Comparison of ENCODE assay signal across 10 cellular contexts in genomic region chr2:197599285-197599965, GRCh38.
DNase-seq lines count a peak whose midpoint lies in the region; ATAC-seq and TF ChIP-seq lines count a peak whose summit lies in the region.
"Had no signal": no experiment of that assay in that cellular context is flagged by ENCODE, and none has a peak within 500 bp of the region (broad histone marks: within the 10 kb centered on the region; RNA-seq: fewer than 3 reads in every experiment).

No MANE protein-coding gene starts in this region.

- no peaks in the 10 kb centered on the region for H3K9me2 ChIP-seq in hepatocyte (replicated peaks; ENCODE audit: insufficient read depth)

- 78% methylated on average over 11 of the region's 11 CpGs for WGBS in hepatocyte (ENCODE audit: low lambda C conversion rate, missing lambda C conversion rate)

- TF ChIP-seq CTCF in hepatocyte (IDR thresholded peaks at IDR 0.05; ENCODE audit: poor library complexity): peak; percentile 20

- no peak overlapping the region for H3K27ac ChIP-seq in hepatocyte
- H3K27ac ChIP-seq: BLaER1 treated with 17β-estradiol and CSF1 and Interleukin-3, amounts not matched to agents 10 nM and 100 nM had no signal

- H2AFZ ChIP-seq in hepatocyte: no peak overlapping the region

- H3K4me1 ChIP-seq in hepatocyte (ENCODE audit: insufficient read depth): no peaks in the 10 kb centered on the region
- H3K4me1 ChIP-seq: BLaER1 treated with 17β-estradiol and CSF1 and Interleukin-3, amounts not matched to agents 10 nM and 100 nM had no signal

- no peak overlapping the region for H3K27ac Mint-ChIP-seq in activated naive CD4-positive, alpha-beta T cell treated with anti-CD3 and anti-CD28 coated beads, Interleukin-2, amount 50 U/mL, for 72 hours
- H3K27ac Mint-ChIP-seq: dendritic cell treated with granulocyte-macrophage colony-stimulating factor and Interleukin-4, amounts not matched to agents 40 ng/mL and 50 ng/mL, for 4 days had no signal

- H3K9me3 ChIP-seq in hepatocyte (ENCODE audit: low read depth): no peaks in the 10 kb centered on the region
- H3K9me3 ChIP-seq: BLaER1 treated with 17β-estradiol and CSF1 and Interleukin-3, amounts not matched to agents 10 nM and 100 nM had no signal

- peak; percentile 25 to 31 for DNase-seq in NCI-H526 (lab: John Stamatoyannopoulos, UW)
- no peak for DNase-seq in NCI-H526 treated with DMSO at 0.1 percent for 48 hours (lab: John Stamatoyannopoulos, UW)
- peak; percentile 44 for DNase-seq in NCI-H510A treated with DMSO at 0.1 percent for 48 hours (lab: John Stamatoyannopoulos, UW)
- peak in 1 of 2 donors; percentile 12 for DNase-seq in activated naive CD4-positive, alpha-beta T cell treated with anti-CD3 and anti-CD28 coated beads, Interleukin-2, amount 50 U/mL, for 72 hours (ENCODE audit: low spot score in 2 of 2)
- peak; percentile 34 for DNase-seq in hepatocyte (ENCODE audit: low spot score)
- peak; percentile 26 for DNase-seq in stromal cell of bone marrow (ENCODE audit: low read depth)
- no peak for DNase-seq in NCI-H146 (lab: John Stamatoyannopoulos, UW)

- H3K36me3 Mint-ChIP-seq in activated naive CD4-positive, alpha-beta T cell treated with anti-CD3 and anti-CD28 coated beads, Interleukin-2, amount 50 U/mL, for 72 hours: no peaks in the 10 kb centered on the region

- no peak overlapping the region for H3K4me3 ChIP-seq in hepatocyte
- H3K4me3 ChIP-seq: BLaER1 treated with 17β-estradiol and CSF1 and Interleukin-3, amounts not matched to agents 10 nM and 100 nM had no signal

- H3K27me3 ChIP-seq in hepatocyte: no peaks in the 10 kb centered on the region
- H3K27me3 ChIP-seq: BLaER1 treated with 17β-estradiol and CSF1 and Interleukin-3, amounts not matched to agents 10 nM and 100 nM had no signal

- H3K36me3 ChIP-seq in hepatocyte (replicated peaks; ENCODE audit: insufficient read depth, low read depth): no peaks in the 10 kb centered on the region
- H3K36me3 ChIP-seq: BLaER1 treated with 17β-estradiol and CSF1 and Interleukin-3, amounts not matched to agents 10 nM and 100 nM had no signal

- no peaks in the 10 kb centered on the region for H4K20me1 ChIP-seq in hepatocyte (ENCODE audit: insufficient read depth, poor library complexity, severe bottlenecking)
- H4K20me1 ChIP-seq: BLaER1 treated with 17β-estradiol and CSF1 and Interleukin-3, amounts not matched to agents 10 nM and 100 nM had no signal

- H3K9me3 Mint-ChIP-seq in activated naive CD4-positive, alpha-beta T cell treated with anti-CD3 and anti-CD28 coated beads, Interleukin-2, amount 50 U/mL, for 72 hours: no peaks in the 10 kb centered on the region
- H3K9me3 Mint-ChIP-seq: dendritic cell treated with granulocyte-macrophage colony-stimulating factor and Interleukin-4, amounts not matched to agents 40 ng/mL and 50 ng/mL, for 4 days had no signal

- H3K4me2 ChIP-seq in hepatocyte: no peak overlapping the region
- H3K4me2 ChIP-seq: BLaER1 treated with 17β-estradiol and CSF1 and Interleukin-3, amounts not matched to agents 10 nM and 100 nM had no signal

- H3K79me2 ChIP-seq in hepatocyte: no peaks in the 10 kb centered on the region

- ATAC-seq in HG02642 (IDR thresholded peaks at IDR 0.05; ENCODE audit: poor library complexity, unreplicated experiment): peak; percentile 62
- ATAC-seq in activated naive CD4-positive, alpha-beta T cell treated with anti-CD3 and anti-CD28 coated beads, Interleukin-2, amount 50 U/mL, for 72 hours: peak; percentile 61 to 85

Comparison
In these comparisons a context has a peak if more than half of its experiments do, and no peak if none do; other contexts are left out.
1. DNase-seq: peak in NCI-H526 (2 of 2), NCI-H510A treated with DMSO at 0.1 percent for 48 hours (single experiment), hepatocyte (single experiment) and stromal cell of bone marrow (single experiment); none in NCI-H526 treated with DMSO at 0.1 percent for 48 hours (single experiment) and NCI-H146 (single experiment).